Comparison of ENCODE assay signal across 8 cellular contexts in the genomic region with DNA sequence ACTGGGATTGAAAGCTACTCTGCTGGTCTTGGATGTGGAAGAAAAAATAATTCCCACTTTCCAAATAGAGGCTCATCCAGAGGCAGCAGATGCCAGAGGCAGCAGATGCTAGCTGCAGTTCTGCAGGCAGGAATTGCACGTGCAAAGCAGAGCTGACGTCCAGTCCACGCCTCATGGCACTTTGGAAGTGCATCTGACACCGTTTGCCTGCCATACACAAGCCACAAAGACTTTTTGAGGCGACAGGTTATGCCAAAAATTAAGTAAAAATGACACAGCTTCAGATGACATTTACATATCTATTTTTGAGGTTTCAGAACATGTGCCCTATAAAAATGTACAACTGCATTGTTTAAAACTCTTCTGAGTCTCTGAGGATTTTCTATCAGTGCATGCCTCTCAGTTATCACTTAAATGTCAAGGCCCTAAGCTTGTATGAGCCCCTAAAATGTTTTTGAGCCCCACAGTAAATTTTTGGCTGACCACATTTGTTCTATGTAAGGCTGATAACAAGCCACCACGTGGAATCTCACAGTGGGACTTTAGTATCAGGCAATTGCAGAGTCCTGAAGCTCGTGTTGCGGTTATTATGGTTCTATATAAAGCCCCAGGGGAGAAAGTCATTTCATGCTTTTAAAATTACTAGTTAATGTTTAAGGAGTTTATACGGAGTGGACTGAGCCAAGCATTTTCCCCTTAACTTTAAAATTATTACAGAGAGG.
DNase-seq lines count a peak whose midpoint lies in the region; ATAC-seq, FAIRE-seq and TF ChIP-seq lines count a peak whose summit lies in the region.

No MANE protein-coding gene starts in this region.

- intact Hi-C loops in thyroid gland (cut with DNase I), result no loop called here

- no peaks in the 10 kb centered on the region for H4K20me1 ChIP-seq in astrocyte (ENCODE audit: insufficient read depth, low read length)

- no peaks in the 10 kb centered on the region for H3K27me3 Mint-ChIP-seq in astrocyte (ENCODE audit: low read depth, unreplicated experiment)

- H3K4me1 ChIP-seq in astrocyte (ENCODE audit: insufficient read depth, low read length), result peaks cover 48% of the 10 kb centered on the region
- H3K4me1 ChIP-seq in rectal smooth muscle tissue (ENCODE audit: control insufficient read depth, insufficient read depth, low read length), result peaks cover 42% of the 10 kb centered on the region
- no peaks in the 10 kb centered on the region for H3K4me1 ChIP-seq in thyroid gland

- H3K4me3 ChIP-seq in astrocyte (ENCODE audit: insufficient read depth, low read depth, low read length) (no peak overlapping the region), rectal smooth muscle tissue (ENCODE audit: low read length) (no peak overlapping the region), thyroid gland (replicated peaks in 1 of 3) (no peak overlapping the region), MG63 (no peak overlapping the region)

- FAIRE-seq in astrocyte (lab: Jason Lieb, UNC), result no peak

- H3K27ac Mint-ChIP-seq in astrocyte (ENCODE audit: unreplicated experiment), result peak overlapping the region; percentile 96

- ATAC-seq in GM19452 (IDR thresholded peaks at IDR 0.05; ENCODE audit: unreplicated experiment), result peak; percentile 81
- peak; percentile 84 for ATAC-seq in HG03457 (IDR thresholded peaks at IDR 0.05; ENCODE audit: unreplicated experiment)

- H3K36me3 ChIP-seq in astrocyte (ENCODE audit: insufficient read depth, low read length), result no peaks in the 10 kb centered on the region
- no peaks in the 10 kb centered on the region for H3K36me3 ChIP-seq in rectal smooth muscle tissue (ENCODE audit: control insufficient read depth, insufficient read depth, low read length)
- H3K36me3 ChIP-seq in thyroid gland, result no peaks in the 10 kb centered on the region
- peaks cover 4% of the 10 kb centered on the region; the same call in 1 of the 2 replicates for H3K36me3 ChIP-seq in MG63

- H3K9me3 ChIP-seq in astrocyte (ENCODE audit: insufficient read depth, low read depth, low read length) (no peaks in the 10 kb centered on the region), thyroid gland (no peaks in the 10 kb centered on the region), MG63 (peaks cover 17% of the 10 kb centered on the region)

- peak; percentile 67 for DNase-seq in COLO829 (ENCODE audit: low spot score)
- DNase-seq in astrocyte (ENCODE audit: low read depth), result peak; percentile 50
- no peak for DNase-seq in NCI-H82 treated with DMSO at 0.1 percent for 48 hours (lab: John Stamatoyannopoulos, UW; ENCODE audit: unreplicated experiment)
- DNase-seq in thyroid gland, result no peak
- no peak for DNase-seq in MG63

- no peak for TF ChIP-seq CTCF in astrocyte (IDR thresholded peaks at IDR 0.05; ENCODE audit: insufficient read depth, low read depth, low read length)
- no peak for TF ChIP-seq CTCF in thyroid gland (IDR thresholded peaks at IDR 0.05)

- H3K27ac ChIP-seq in astrocyte (ENCODE audit: low read depth, low read length) (peak overlapping the region; percentile 95), rectal smooth muscle tissue (ENCODE audit: low read depth, low read length) (peak overlapping the region; percentile 67), thyroid gland (no peak overlapping the region)

- H3K4me2 ChIP-seq in astrocyte (ENCODE audit: low read length), result peak overlapping the region; percentile 82

- H3K9ac ChIP-seq in astrocyte (ENCODE audit: low read length) (peak overlapping the region; percentile 38), rectal smooth muscle tissue (ENCODE audit: low read length) (no peak overlapping the region)

- peaks cover 69% of the 10 kb centered on the region for H3K4me1 Mint-ChIP-seq in astrocyte (ENCODE audit: low read depth, unreplicated experiment)

- H3K27me3 ChIP-seq in astrocyte (ENCODE audit: insufficient read depth, low read length), result no peaks in the 10 kb centered on the region
- no peaks in the 10 kb centered on the region for H3K27me3 ChIP-seq in rectal smooth muscle tissue (ENCODE audit: control insufficient read depth, insufficient read depth, low read length)
- H3K27me3 ChIP-seq in thyroid gland, result no peaks in the 10 kb centered on the region
- H3K27me3 ChIP-seq in MG63, result no peaks in the 10 kb centered on the region

- 80 to 86% methylated on average over 9 of the region's 9 CpGs for WGBS in thyroid gland, 2 donors

- H3K36me3 Mint-ChIP-seq in astrocyte (ENCODE audit: low read depth, unreplicated experiment), result no peaks in the 10 kb centered on the region

- peaks cover 16% of the 10 kb centered on the region for H3K79me2 ChIP-seq in astrocyte (ENCODE audit: insufficient read depth, low read length)

- no peak overlapping the region for H2AFZ ChIP-seq in astrocyte (ENCODE audit: low read depth, low read length)

- H3K4me3 Mint-ChIP-seq in astrocyte (ENCODE audit: unreplicated experiment), result peak overlapping the region; percentile 54

- H3K9me3 Mint-ChIP-seq in astrocyte (ENCODE audit: unreplicated experiment), result no peaks in the 10 kb centered on the region

- no peak for TF ChIP-seq POLR2A in thyroid gland (IDR thresholded peaks at IDR 0.05)

Comparison
In these comparisons a context has a peak if more than half of its experiments do, and no peak if none do; other contexts are left out.
1. DNase-seq: peak in COLO829 (single experiment) and astrocyte (single experiment); none in NCI-H82 treated with DMSO at 0.1 percent for 48 hours (single experiment), thyroid gland (0 of 2) and MG63 (single experiment).
2. H3K27ac ChIP-seq: peak in astrocyte (single experiment) and rectal smooth muscle tissue (single experiment); none in thyroid gland (0 of 3).